In genomic region chr1:81237531-81238528, GRCh38 we compare ENCODE assay signal across 12 cellular contexts.
DNase-seq lines count a peak whose midpoint lies in the region; ATAC-seq and TF ChIP-seq lines count a peak whose summit lies in the region.
"Had no signal": no experiment of that assay in that cellular context is flagged by ENCODE, and none has a peak within 500 bp of the region (broad histone marks: within the 10 kb centered on the region; RNA-seq: fewer than 3 reads in every experiment).

No MANE protein-coding gene starts in this region.

- TF ChIP-seq EP300 in transverse colon (IDR thresholded peaks at IDR 0.05; ENCODE audit: low read depth) = no peak

- no peaks in the 10 kb centered on the region for H3K27me3 Mint-ChIP-seq in effector memory CD8-positive, alpha-beta T cell
- H3K27me3 Mint-ChIP-seq: CD4-positive, alpha-beta T cell; naive B cell; stimulated activated naive CD8-positive, alpha-beta T cell treated with anti-CD3 and anti-CD28 coated beads, Interleukin-15, amount 100 ng/mL, for 72 hours had no signal

- TF ChIP-seq POLR2A in transverse colon (IDR thresholded peaks at IDR 0.05) = no peak
- TF ChIP-seq POLR2A in testis (IDR thresholded peaks at IDR 0.05) = no peak

- H3K4me1 ChIP-seq in right cardiac atrium (ENCODE audit: control insufficient read depth, insufficient read depth, low read length) (no peaks in the 10 kb centered on the region), adipocyte (ENCODE audit: control insufficient read depth, insufficient read depth, low read length) (peaks cover 11% of the 10 kb centered on the region), transverse colon (no peaks in the 10 kb centered on the region), testis (no peaks in the 10 kb centered on the region)

- no peak for DNase-seq in right cardiac atrium
- no peak for DNase-seq in left cardiac atrium
- DNase-seq in adipocyte (ENCODE audit: low read depth) = peak; percentile 25
- DNase-seq in left lobe of liver (ENCODE audit: low spot score) = no peak
- DNase-seq in effector memory CD8-positive, alpha-beta T cell = no peak
- DNase-seq in transverse colon = no peak
- DNase-seq in testis = no peak
- DNase-seq: CD4-positive, alpha-beta T cell; naive B cell; stimulated activated naive CD8-positive, alpha-beta T cell treated with anti-CD3 and anti-CD28 coated beads, Interleukin-15, amount 100 ng/mL, for 72 hours had no signal

- H3K9me3 ChIP-seq in right cardiac atrium (ENCODE audit: control insufficient read depth, low read length) (no peaks in the 10 kb centered on the region), adipocyte (ENCODE audit: control insufficient read depth, low read length) (no peaks in the 10 kb centered on the region), transverse colon (no peaks in the 10 kb centered on the region), testis (no peaks in the 10 kb centered on the region)

- WGBS in right cardiac atrium = 41% methylated on average over 11 of the region's 11 CpGs
- 49 to 63% methylated on average over 9 to 11 of the region's 11 CpGs for WGBS in transverse colon (ENCODE audit: low coverage in 1 of 2), 2 donors
- whole genome bisulfite sequencing in testis, 2 donors = 40 to 44% methylated on average over 11 of the region's 11 CpGs

- H3K27ac ChIP-seq in right cardiac atrium (ENCODE audit: low read length) (no peak overlapping the region), transverse colon (no peak overlapping the region), testis (no peak overlapping the region)
- H3K27ac ChIP-seq: cardiac muscle cell had no signal

- H3K36me3 Mint-ChIP-seq in effector memory CD8-positive, alpha-beta T cell (ENCODE audit: insufficient read depth) = no peaks in the 10 kb centered on the region
- H3K36me3 Mint-ChIP-seq: naive B cell had no signal

- no peaks in the 10 kb centered on the region for H3K9me3 Mint-ChIP-seq in effector memory CD8-positive, alpha-beta T cell
- H3K9me3 Mint-ChIP-seq: CD4-positive, alpha-beta T cell; naive B cell; stimulated activated naive CD8-positive, alpha-beta T cell treated with anti-CD3 and anti-CD28 coated beads, Interleukin-15, amount 100 ng/mL, for 72 hours had no signal

- H3K27me3 ChIP-seq in right cardiac atrium (ENCODE audit: control insufficient read depth, insufficient read depth) = no peaks in the 10 kb centered on the region
- H3K27me3 ChIP-seq in adipocyte (replicated peaks; ENCODE audit: control insufficient read depth, insufficient read depth, low read length) = no peaks in the 10 kb centered on the region
- H3K27me3 ChIP-seq in transverse colon = no peaks in the 10 kb centered on the region
- no peaks in the 10 kb centered on the region for H3K27me3 ChIP-seq in testis
- H3K27me3 ChIP-seq: cardiac muscle cell had no signal

- intact Hi-C loops in right cardiac atrium (cut with DNase I) = no loop called here
- intact Hi-C loops in left cardiac atrium (cut with DNase I) = no loop called here
- intact Hi-C loops in transverse colon (cut with DNase I; ENCODE audit: low total_unique reads) = no loop called here
- intact Hi-C loops in testis (cut with DNase I; ENCODE audit: low total_unique reads) = no loop called here

- no peak overlapping the region for H3K27ac Mint-ChIP-seq in effector memory CD8-positive, alpha-beta T cell
- H3K27ac Mint-ChIP-seq: CD4-positive, alpha-beta T cell had no signal

- no peaks in the 10 kb centered on the region for H3K36me3 ChIP-seq in adipocyte (ENCODE audit: control insufficient read depth, insufficient read depth, low read length, severe bottlenecking)
- no peaks in the 10 kb centered on the region for H3K36me3 ChIP-seq in transverse colon
- no peaks in the 10 kb centered on the region for H3K36me3 ChIP-seq in testis (ENCODE audit: low read depth, missing control alignments)
- H3K36me3 ChIP-seq: cardiac muscle cell had no signal

- H3K4me3 ChIP-seq in right cardiac atrium (ENCODE audit: low read length) = peak overlapping the region; percentile 50
- peak overlapping the region; percentile 60 for H3K4me3 ChIP-seq in adipocyte (ENCODE audit: low read length)
- H3K4me3 ChIP-seq in transverse colon = peak overlapping the region in 1 of 4 donors; percentile 0
- peak overlapping the region in 1 of 2 donors; percentile 6 for H3K4me3 ChIP-seq in testis
- H3K4me3 ChIP-seq: cardiac muscle cell had no signal

- H3K4me1 Mint-ChIP-seq in effector memory CD8-positive, alpha-beta T cell (ENCODE audit: low read depth in 2 of 2) = no peaks in the 10 kb centered on the region
- H3K4me1 Mint-ChIP-seq: stimulated activated naive CD8-positive, alpha-beta T cell treated with anti-CD3 and anti-CD28 coated beads, Interleukin-15, amount 100 ng/mL, for 72 hours had no signal

- no peak for ATAC-seq in right cardiac atrium
- ATAC-seq in left cardiac atrium = no peak
- peak; percentile 73 for ATAC-seq in left lobe of liver
- no peak for ATAC-seq in effector memory CD8-positive, alpha-beta T cell (replicated peaks)
- ATAC-seq in HG02981 (IDR thresholded peaks at IDR 0.05; ENCODE audit: unreplicated experiment) = no peak
- ATAC-seq: stimulated activated naive CD8-positive, alpha-beta T cell treated with anti-CD3 and anti-CD28 coated beads, Interleukin-15, amount 100 ng/mL, for 72 hours had no signal

- TF ChIP-seq CTCF in transverse colon (IDR thresholded peaks at IDR 0.05) (no peak), testis (IDR thresholded peaks at IDR 0.05) (no peak)

- no peak overlapping the region for H3K9ac ChIP-seq in adipocyte (ENCODE audit: low read length)

- H3K4me3 Mint-ChIP-seq in effector memory CD8-positive, alpha-beta T cell = no peak overlapping the region
- H3K4me3 Mint-ChIP-seq: CD4-positive, alpha-beta T cell; naive B cell; stimulated activated naive CD8-positive, alpha-beta T cell treated with anti-CD3 and anti-CD28 coated beads, Interleukin-15, amount 100 ng/mL, for 72 hours had no signal

- in situ Hi-C loops in transverse colon (cut with MboI; ENCODE audit: low pct_ligation_motif_present in 1 of 4, low pct_unique_long_range_greater_than_20kb in 1 of 4, low sequenced_read_pairs in 3 of 4) = no loop called here
